8 cellular contexts compared by ENCODE assay signal in the genomic region with DNA sequence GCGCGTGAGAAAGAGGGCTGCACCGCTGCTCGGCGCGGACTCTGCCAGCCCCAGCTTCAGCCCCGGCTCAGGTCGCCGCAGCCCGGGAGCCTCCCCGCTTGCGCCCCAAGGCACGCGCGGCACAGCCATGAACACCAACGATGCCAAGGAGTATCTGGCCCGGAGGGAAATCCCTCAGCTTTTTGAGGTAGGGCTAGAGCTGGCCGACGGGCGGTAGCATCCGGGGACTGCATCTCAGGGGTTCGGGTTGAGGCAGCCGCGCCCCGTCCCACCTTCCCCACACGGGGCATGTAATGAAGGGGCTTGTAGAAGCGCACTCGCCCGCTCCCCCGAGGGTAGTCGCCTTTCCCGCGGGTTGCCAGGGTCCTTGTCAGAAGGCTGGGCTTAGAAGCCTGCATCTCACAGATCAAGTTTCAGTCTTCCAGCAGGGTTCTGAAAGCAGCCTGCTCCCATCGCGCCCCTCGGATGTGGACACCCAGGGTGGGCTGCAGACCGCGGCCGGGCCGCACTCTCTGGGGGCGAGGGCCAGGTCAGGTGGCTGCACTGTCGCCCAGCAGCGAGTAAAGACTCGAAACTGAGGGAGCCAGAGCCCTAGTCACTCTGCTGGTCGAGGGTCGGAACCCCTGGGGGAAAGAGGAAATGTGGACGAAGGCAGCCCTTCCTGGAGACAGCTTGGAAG. TPM values are rescaled to one million over a fixed set of nuclear protein-coding genes. Genes with fewer than 3 reads are reported as not detected.
DNase-seq lines count a peak whose midpoint lies in the region; ATAC-seq and TF ChIP-seq lines count a peak whose summit lies in the region.

No MANE protein-coding gene starts in this region.

- H3K4me3 Mint-ChIP-seq in activated CD4-positive, alpha-beta memory T cell treated with anti-CD3 and anti-CD28 coated beads for 36 hours = peak overlapping the region; percentile 64
- H3K4me3 Mint-ChIP-seq in naive thymus-derived CD4-positive, alpha-beta T cell = peak overlapping the region; percentile 75 to 95 (median 92)

- CTCF ChIA-PET in A673 (lab: Charles Lee) = no interaction called here
- CTCF ChIA-PET in activated CD4-positive, alpha-beta memory T cell treated with anti-CD3 and anti-CD28 coated beads for 36 hours (lab: Charles Lee) = interaction anchor here (1.1 to 1.8 kb wide), 3 partner anchors 13 to 400 kb away, joined by 4 to 5 read pairs (median 4); a partner anchor contains a TSS
- CTCF ChIA-PET in naive thymus-derived CD4-positive, alpha-beta T cell (lab: Charles Lee) = interaction anchor here (0.7 to 1.5 kb wide), 2 partner anchors 13 to 134 kb away, joined by 3 to 4 read pairs; no protein-coding TSS in a partner anchor

- H3K36me3 ChIP-seq in A673 (ENCODE audit: insufficient read depth, low read length, poor library complexity, severe bottlenecking) (no peaks in the 10 kb centered on the region), thymus (ENCODE audit: control insufficient read depth, insufficient read depth) (no peaks in the 10 kb centered on the region)
- H3K36me3 ChIP-seq in naive thymus-derived CD4-positive, alpha-beta T cell (ENCODE audit: control insufficient read depth in 2 of 3, insufficient read depth in 3 of 3, low read length in 3 of 3) = peaks cover 0 to 5% (median 0%) of the 10 kb centered on the region in 3 experiments

- H3K36me3 Mint-ChIP-seq in activated CD4-positive, alpha-beta memory T cell treated with anti-CD3 and anti-CD28 coated beads for 36 hours = no peaks in the 10 kb centered on the region
- peaks cover 0 to 5% (median under 1%) of the 10 kb centered on the region in 5 donors for H3K36me3 Mint-ChIP-seq in naive thymus-derived CD4-positive, alpha-beta T cell

- H3K9me3 Mint-ChIP-seq in activated CD4-positive, alpha-beta memory T cell treated with anti-CD3 and anti-CD28 coated beads for 36 hours = no peaks in the 10 kb centered on the region
- H3K9me3 Mint-ChIP-seq in naive thymus-derived CD4-positive, alpha-beta T cell = peaks cover 0 to 1% (median 0%) of the 10 kb centered on the region in 11 donors

- DNase-seq in A673 (ENCODE audit: low spot score) = peak; percentile 53
- DNase-seq in Jurkat, Clone E6-1 (ENCODE audit: low read depth, low spot score) = no peak
- peak; percentile 50 for DNase-seq in activated CD4-positive, alpha-beta memory T cell treated with anti-CD3 and anti-CD28 coated beads for 36 hours
- DNase-seq in epithelial cell of esophagus (ENCODE audit: low read depth) = no peak
- peak in 8 of 9 donors; percentile 26 to 56 (median 54) for DNase-seq in naive thymus-derived CD4-positive, alpha-beta T cell
- no peak for DNase-seq in AML-193 (lab: John Stamatoyannopoulos, UW)

- peaks cover 24% of the 10 kb centered on the region for H3K27me3 ChIP-seq in A673 (replicated peaks; ENCODE audit: insufficient read depth, low read depth, low read length, poor library complexity)
- no peaks in the 10 kb centered on the region for H3K27me3 ChIP-seq in naive thymus-derived CD4-positive, alpha-beta T cell (ENCODE audit: control insufficient read depth in 2 of 2, insufficient read depth in 2 of 2, low read length in 2 of 2)
- peaks cover 31% of the 10 kb centered on the region for H3K27me3 ChIP-seq in thymus (ENCODE audit: control insufficient read depth, insufficient read depth)

- peaks cover 5% of the 10 kb centered on the region for H3K27me3 Mint-ChIP-seq in activated CD4-positive, alpha-beta memory T cell treated with anti-CD3 and anti-CD28 coated beads for 36 hours
- H3K27me3 Mint-ChIP-seq in naive thymus-derived CD4-positive, alpha-beta T cell = peaks cover 0 to 46% (median 0%) of the 10 kb centered on the region in 5 donors

- peaks cover 21% of the 10 kb centered on the region for H3K4me1 Mint-ChIP-seq in activated CD4-positive, alpha-beta memory T cell treated with anti-CD3 and anti-CD28 coated beads for 36 hours (ENCODE audit: low read depth)
- peaks cover 29 to 72% (median 59%) of the 10 kb centered on the region in 7 donors for H3K4me1 Mint-ChIP-seq in naive thymus-derived CD4-positive, alpha-beta T cell

- under 1% methylated on average over 47 of the region's 47 CpGs for WGBS in thymus

- intact Hi-C loops in A673 (cut with micrococcal nuclease; ENCODE audit: unreplicated experiment) = loop anchor here (10.0 kb wide), 1 partner anchor 252 kb away; no protein-coding TSS in a partner anchor
- intact Hi-C loops in activated CD4-positive, alpha-beta memory T cell treated with anti-CD3 and anti-CD28 coated beads for 36 hours (cut with micrococcal nuclease) = loop anchor here (10.0 kb wide), 2 partner anchors 252 to 402 kb away; a partner anchor contains a TSS
- intact Hi-C loops in naive thymus-derived CD4-positive, alpha-beta T cell (cut with micrococcal nuclease) = loop anchor here (1.0 to 10.0 kb wide), 7 partner anchors 8 to 475 kb away; a partner anchor contains a TSS

- no peak overlapping the region for H3K27ac ChIP-seq in A673 (ENCODE audit: low read depth, low read length, poor library complexity, severe bottlenecking)
- peak overlapping the region; percentile 67 for H3K27ac ChIP-seq in naive thymus-derived CD4-positive, alpha-beta T cell (ENCODE audit: low read depth, low read length)
- no peak overlapping the region for H3K27ac ChIP-seq in thymus (ENCODE audit: low read depth)

- BruUV-seq in A673 (replicated peaks; lab: Mats Ljungman, UMichigan) = no TSS peak

- POLR2A ChIA-PET in A673 (lab: Charles Lee; ENCODE audit: low non-redundant PET) = no interaction called here
- POLR2A ChIA-PET in activated CD4-positive, alpha-beta memory T cell treated with anti-CD3 and anti-CD28 coated beads for 36 hours (lab: Charles Lee) = interaction anchor here (0.7 to 0.9 kb wide), 2 partner anchors 44 to 63 kb away, joined by 4 read pairs; a partner anchor contains a TSS
- POLR2A ChIA-PET in naive thymus-derived CD4-positive, alpha-beta T cell (lab: Charles Lee) = interaction anchor here (0.6 to 4.5 kb wide), 22 partner anchors 9 to 401 kb away, joined by 3 to 44 read pairs (median 4); a partner anchor contains a TSS

- ATAC-seq in GM18868 (IDR thresholded peaks at IDR 0.05; ENCODE audit: unreplicated experiment) = peak; percentile 39
- ATAC-seq in naive thymus-derived CD4-positive, alpha-beta T cell = peak; percentile 77

- H3K4me1 ChIP-seq in A673 (ENCODE audit: insufficient read depth, low read length, poor library complexity, severe bottlenecking) (no peaks in the 10 kb centered on the region), thymus (ENCODE audit: control insufficient read depth, insufficient read depth, low read length) (peaks cover 8% of the 10 kb centered on the region)
- H3K4me1 ChIP-seq in naive thymus-derived CD4-positive, alpha-beta T cell (ENCODE audit: control insufficient read depth in 2 of 2, insufficient read depth in 2 of 2, low read length in 2 of 2) = peaks cover 0 to 31% of the 10 kb centered on the region in 2 donors

- peak overlapping the region; percentile 53 for H3K4me3 ChIP-seq in A673 (ENCODE audit: low read depth, low read length, poor library complexity, severe bottlenecking)
- peak overlapping the region; percentile 11; the same call in 1 of the 2 replicates for H3K4me3 ChIP-seq in Jurkat, Clone E6-1 (ENCODE audit: low read length)
- peak overlapping the region; percentile 32 for H3K4me3 ChIP-seq in epithelial cell of esophagus (ENCODE audit: low read length)
- H3K4me3 ChIP-seq in naive thymus-derived CD4-positive, alpha-beta T cell (ENCODE audit: low read length) = peak overlapping the region; percentile 74
- H3K4me3 ChIP-seq in thymus (ENCODE audit: low read length) = peak overlapping the region; percentile 49

- no peak for TF ChIP-seq CTCF in A673 (conservative IDR thresholded peaks at IDR 0.05; ENCODE audit: low read depth, low read length)
- TF ChIP-seq CTCF in epithelial cell of esophagus (IDR thresholded peaks at IDR 0.05; ENCODE audit: insufficient read depth, low read depth, low read length, missing control alignments) = no peak

- H3K9me3 ChIP-seq in A673 (ENCODE audit: low read depth, low read length, poor library complexity, severe bottlenecking) (no peaks in the 10 kb centered on the region), thymus (ENCODE audit: control insufficient read depth) (no peaks in the 10 kb centered on the region)
- H3K9me3 ChIP-seq in naive thymus-derived CD4-positive, alpha-beta T cell (ENCODE audit: control insufficient read depth in 2 of 3, low read length in 3 of 3) = no peaks in the 10 kb centered on the region

- no peak overlapping the region for H3K27ac Mint-ChIP-seq in activated CD4-positive, alpha-beta memory T cell treated with anti-CD3 and anti-CD28 coated beads for 36 hours
- peak overlapping the region in 8 of 9 donors; percentile 63 to 95 (median 81) for H3K27ac Mint-ChIP-seq in naive thymus-derived CD4-positive, alpha-beta T cell

RNA-seq across cellular contexts. Expression of a gene that starts 0.5 kb away (rescaled TPM):
- total RNA-seq in A673 (2021) = 0.47 and 0.94 TPM in 2 replicates
- polyA plus RNA-seq in Jurkat, Clone E6-1 (2012; ENCODE audit: insufficient read depth, insufficient read length) = not detected
- 1 to 10 TPM; 1.6 to 2.2 TPM for total RNA-seq in activated CD4-positive, alpha-beta memory T cell treated with anti-CD3 and anti-CD28 coated beads for 36 hours
- total RNA-seq in naive thymus-derived CD4-positive, alpha-beta T cell = 10 to 100 TPM in 4 of 5 experiments, 1 to 10 TPM in 1; 1.7 to 59.4 (median 41.0) TPM
- polyA plus RNA-seq in naive thymus-derived CD4-positive, alpha-beta T cell = 10 to 100 TPM; 80.1 to 82.1 TPM
- polyA plus RNA-seq in thymus = 2.0 TPM

Comparison
In these comparisons a context has a peak if more than half of its experiments do, and no peak if none do; other contexts are left out.
1. DNase-seq: peak in A673 (single experiment), activated CD4-positive, alpha-beta memory T cell treated with anti-CD3 and anti-CD28 coated beads for 36 hours (single experiment) and naive thymus-derived CD4-positive, alpha-beta T cell (8 of 9); none in Jurkat, Clone E6-1 (single experiment), epithelial cell of esophagus (single experiment) and AML-193 (0 of 2).
2. H3K4me3 ChIP-seq: peak in every context shown above with its lines; median percentile 74 in naive thymus-derived CD4-positive, alpha-beta T cell; 53 in A673; 49 in thymus; 32 in epithelial cell of esophagus; 11 in Jurkat, Clone E6-1.